8 cellular contexts compared by ENCODE assay signal in genomic region chr12:51083140-51083833, GRCh38. TPM values are rescaled to one million over a fixed set of nuclear protein-coding genes. Genes with fewer than 3 reads are reported as not detected.
DNase-seq lines count a peak whose midpoint lies in the region; ATAC-seq lines count a peak whose summit lies in the region.

Gene CSRNP2 (minus strand): TSS chr12:51083596. CDS start chr12:51076561, 7,035 bp downstream.

- H3K4me1 ChIP-seq in CD8-positive, alpha-beta memory T cell (ENCODE audit: insufficient read depth, low read length), result peaks cover 9% of the 10 kb centered on the region

- ATAC-seq in GM19467 (IDR thresholded peaks at IDR 0.05; ENCODE audit: unreplicated experiment), result peak; percentile 98

- peak within 1 kb of the TSS; percentile 72 to 99 (median 94) for H3K27ac Mint-ChIP-seq in CD8-positive, alpha-beta memory T cell

- peak within 1 kb of the TSS; percentile 72 for H3K27ac ChIP-seq in CD8-positive, alpha-beta memory T cell (ENCODE audit: low read depth, low read length)

- no peaks in the 10 kb centered on the region for H3K36me3 ChIP-seq in CD8-positive, alpha-beta memory T cell (ENCODE audit: insufficient read depth, low read length)

- DNase-seq in CD8-positive, alpha-beta memory T cell, result peak; percentile 91 to 97 (median 94)
- DNase-seq in HS-27A (ENCODE audit: low read depth), result peak; percentile 68
- DNase-seq in NK-92 (lab: John Stamatoyannopoulos, UW; ENCODE audit: unreplicated experiment), result peak; percentile 66
- DNase-seq in activated CD8-positive, alpha-beta memory T cell treated with anti-CD3 and anti-CD28 coated beads for 1 hour (ENCODE audit: extremely low read depth in 1 of 2, low read depth in 1 of 2), result peak; percentile 86 to 88
- DNase-seq in effector CD4-positive, alpha-beta T cell, result peak; percentile 92
- DNase-seq in lung microvascular endothelial cell (ENCODE audit: low read depth in 2 of 2), result peak; percentile 98
- DNase-seq in stimulated activated CD4-positive, alpha-beta T cell treated with anti-CD3 and anti-CD28 coated beads, TNF-alpha, amount 100 ng/mL, for 48 hours (ENCODE audit: low read depth in 3 of 3), result peak; percentile 90 to 94 (median 93)

- POLR2A ChIA-PET in CD8-positive, alpha-beta memory T cell (lab: Charles Lee), result interaction anchor here (0.6 to 1.8 kb wide), 9 partner anchors 9 to 970 kb away, joined by 3 to 12 read pairs (median 4); partner anchors contain the start of genes DAZAP2, LETMD1 and POU6F1

- H3K9me3 ChIP-seq in CD8-positive, alpha-beta memory T cell (ENCODE audit: low read length), result no peaks in the 10 kb centered on the region

- H3K27me3 Mint-ChIP-seq in CD8-positive, alpha-beta memory T cell, result peaks cover 0 to 5% of the 10 kb centered on the region in 2 donors

- peak within 1 kb of the TSS; percentile 79 for H3K4me3 ChIP-seq in CD8-positive, alpha-beta memory T cell (ENCODE audit: low read length)

- no peaks in the 10 kb centered on the region for H3K9me3 Mint-ChIP-seq in CD8-positive, alpha-beta memory T cell

- CTCF ChIA-PET in CD8-positive, alpha-beta memory T cell (lab: Charles Lee), result interaction anchor here (1.7 kb wide), 1 partner anchor 257 kb away, joined by 6 read pairs; no protein-coding TSS in a partner anchor

- peaks cover 4 to 13% (median 6%) of the 10 kb centered on the region in 3 donors for H3K36me3 Mint-ChIP-seq in CD8-positive, alpha-beta memory T cell

- peak within 1 kb of the TSS; percentile 88 to 99 (median 97) for H3K4me3 Mint-ChIP-seq in CD8-positive, alpha-beta memory T cell

- H3K27me3 ChIP-seq in CD8-positive, alpha-beta memory T cell (ENCODE audit: insufficient read depth, low read length, poor library complexity, severe bottlenecking), result no peaks in the 10 kb centered on the region

- H3K4me1 Mint-ChIP-seq in CD8-positive, alpha-beta memory T cell, result peaks cover 27 to 50% (median 39%) of the 10 kb centered on the region in 3 donors

RNA-seq across cellular contexts. Expression of gene CSRNP2, which starts in this region (rescaled TPM):
- 10 to 100 TPM; 20.5 to 21.5 TPM for total RNA-seq in CD8-positive, alpha-beta memory T cell
- polyA plus RNA-seq in CD8-positive, alpha-beta memory T cell, result 4.8 TPM
- 11.1 and 22.0 TPM in 2 replicates for total RNA-seq in lung microvascular endothelial cell

Comparison
In these comparisons a context has a peak if more than half of its experiments do, and no peak if none do; other contexts are left out.
1. Peak in every context shown above with its lines: DNase-seq, ATAC-seq, H3K4me3 ChIP-seq and H3K27ac ChIP-seq.